ENCODE assay signal across 25 cellular contexts in genomic region chr2:219557320-219557719, GRCh38. TPM values are rescaled to one million over a fixed set of nuclear protein-coding genes. Genes with fewer than 3 reads are reported as not detected.
DNase-seq lines count a peak whose midpoint lies in the region; ATAC-seq, FAIRE-seq and TF ChIP-seq lines count a peak whose summit lies in the region.
"Had no signal": no experiment of that assay in that cellular context is flagged by ENCODE, and none has a peak within 500 bp of the region (broad histone marks: within the 10 kb centered on the region; RNA-seq: fewer than 3 reads in every experiment).

No MANE protein-coding gene starts in this region.

- H3K4me3 ChIP-seq in left ventricle myocardium inferior (no peak overlapping the region), right cardiac atrium (ENCODE audit: low read length) (no peak overlapping the region), kidney (ENCODE audit: low read length in 2 of 2) (no peak overlapping the region), osteoblast (ENCODE audit: insufficient read depth, low read length) (no peak overlapping the region), spleen (no peak overlapping the region)
- H3K4me3 ChIP-seq: A549, GM23338 had no signal

- TF ChIP-seq POLR2A in spleen (IDR thresholded peaks at IDR 0.05) = no peak

- H4K20me1 ChIP-seq in osteoblast (ENCODE audit: insufficient read depth, low read length) = peaks cover 2% of the 10 kb centered on the region

- H3K27ac ChIP-seq in left ventricle myocardium inferior (replicated peaks) (no peak overlapping the region), right cardiac atrium (ENCODE audit: low read length) (no peak overlapping the region), kidney (ENCODE audit: low read depth in 2 of 2, low read length in 2 of 2) (no peak overlapping the region), osteoblast (ENCODE audit: low read depth, low read length) (no peak overlapping the region), spleen (no peak overlapping the region)
- H3K27ac ChIP-seq: A549 had no signal

- peaks cover 24% of the 10 kb centered on the region for H3K36me3 ChIP-seq in left ventricle myocardium inferior
- H3K36me3 ChIP-seq in kidney (ENCODE audit: control insufficient read depth in 1 of 2, insufficient read depth in 2 of 2, low read length in 2 of 2) = no peaks in the 10 kb centered on the region
- no peaks in the 10 kb centered on the region for H3K36me3 ChIP-seq in osteoblast (ENCODE audit: insufficient read depth, low read length)
- H3K36me3 ChIP-seq in spleen = no peaks in the 10 kb centered on the region

- H2AFZ ChIP-seq in osteoblast (ENCODE audit: low read length) = no peak overlapping the region
- H2AFZ ChIP-seq: GM23338 had no signal

- TF ChIP-seq CTCF in left ventricle myocardium inferior (IDR thresholded peaks at IDR 0.05; ENCODE audit: borderline replicate concordance) (no peak), kidney (IDR thresholded peaks at IDR 0.05; ENCODE audit: borderline replicate concordance, extremely low read depth, insufficient read depth) (no peak), osteoblast (IDR thresholded peaks at IDR 0.05; ENCODE audit: extremely low read depth, low read depth, low read length) (no peak), spleen (IDR thresholded peaks at IDR 0.05 in 8 of 11, conservative IDR thresholded peaks at IDR 0.05 in 3 of 11) (no peak)

- H3K79me2 ChIP-seq in osteoblast (ENCODE audit: insufficient read depth, low read length) = no peaks in the 10 kb centered on the region

- ATAC-seq in Right ventricle myocardium inferior (no peak), right cardiac atrium (no peak), Right ventricle myocardium superior (ENCODE audit: poor library complexity) (no peak)
- ATAC-seq: A549, GM23338, HCT116 had no signal

- H3K4me2 ChIP-seq in osteoblast (ENCODE audit: insufficient read depth, low read length) = no peak overlapping the region
- H3K4me2 ChIP-seq: A549, GM23338 had no signal

- no peak overlapping the region for H3K9ac ChIP-seq in kidney (ENCODE audit: low read length in 2 of 2)

- H3K27me3 ChIP-seq in left ventricle myocardium inferior (ENCODE audit: low read depth) (peaks cover 23% of the 10 kb centered on the region), right cardiac atrium (ENCODE audit: control insufficient read depth, insufficient read depth) (no peaks in the 10 kb centered on the region), osteoblast (ENCODE audit: insufficient read depth, low read length) (peaks cover 2% of the 10 kb centered on the region), spleen (replicated peaks in 1 of 7) (peaks cover 0 to 62% (median 18%) of the 10 kb centered on the region in 7 donors)
- H3K27me3 ChIP-seq: BE2C had no signal

- WGBS in right cardiac atrium = 95% methylated on average over 21 of the region's 21 CpGs
- WGBS in spleen, 5 donors = 85 to 92% (median 90%) methylated on average over 17 to 21 of the region's 21 CpGs

- DNase-seq in Right ventricle myocardium inferior (ENCODE audit: missing footprints) = peak; percentile 34
- DNase-seq in left ventricle myocardium inferior = no peak
- DNase-seq in right cardiac atrium = peak in 2 of 3 donors; percentile 49 to 57
- no peak for DNase-seq in Right ventricle myocardium superior
- DNase-seq in kidney = peak; percentile 74
- peak; percentile 68 for DNase-seq in osteoblast (ENCODE audit: insufficient read length, low spot score, missing footprints)
- no peak for DNase-seq in T-helper 1 cell
- no peak for DNase-seq in spleen
- DNase-seq: 8988T, ACHN, AML-193, BE2C, C1 segment of cervical spinal cord, Calu3, COR-L47, DMS53, DMS79 treated with DMSO at 0.1 percent for 48 hours, GF-D8, H9 had no signal

- H3K9me3 ChIP-seq in left ventricle myocardium inferior (replicated peaks) (no peaks in the 10 kb centered on the region), right cardiac atrium (ENCODE audit: control insufficient read depth, low read length) (no peaks in the 10 kb centered on the region), kidney (ENCODE audit: control insufficient read depth in 1 of 2, low read length in 2 of 2) (no peaks in the 10 kb centered on the region), osteoblast (ENCODE audit: low read depth, low read length) (no peaks in the 10 kb centered on the region), spleen (no peaks in the 10 kb centered on the region)
- H3K9me3 ChIP-seq: A549, BE2C had no signal

- no peak for FAIRE-seq in kidney (lab: Jason Lieb, UNC)
- FAIRE-seq: A549, GM12891, GM18507 had no signal

- intact Hi-C loops in Right ventricle myocardium inferior (cut with DNase I) (no loop called here), left ventricle myocardium inferior (cut with micrococcal nuclease) (no loop called here), right cardiac atrium (cut with DNase I) (no loop called here), Right ventricle myocardium superior (cut with DNase I) (no loop called here), kidney (cut with DNase I) (no loop called here), spleen (cut with DNase I; ENCODE audit: low total_unique reads) (no loop called here)

- peaks cover 32% of the 10 kb centered on the region for H3K4me1 ChIP-seq in left ventricle myocardium inferior
- peaks cover 2% of the 10 kb centered on the region for H3K4me1 ChIP-seq in right cardiac atrium (ENCODE audit: control insufficient read depth, insufficient read depth, low read length)
- H3K4me1 ChIP-seq in kidney (ENCODE audit: control insufficient read depth in 1 of 2, insufficient read depth in 1 of 2, low read depth in 1 of 2, low read length in 2 of 2) = peaks cover 0 to 8% of the 10 kb centered on the region in 2 donors
- peaks cover 5% of the 10 kb centered on the region for H3K4me1 ChIP-seq in osteoblast (ENCODE audit: insufficient read depth, low read length)
- H3K4me1 ChIP-seq in spleen = peaks cover 5 to 17% (median 14%) of the 10 kb centered on the region in 6 donors

RNA-seq across cellular contexts. Expression of gene TMEM198, which starts 13.5 kb away (rescaled TPM):
- total RNA-seq in Right ventricle myocardium inferior (2.7 TPM), left ventricle myocardium inferior (2.5 TPM), right cardiac atrium (1 to 10 TPM; 1.8 to 3.4 (median 3.1) TPM), Right ventricle myocardium superior (2.6 TPM), kidney (4.5 TPM), osteoblast (1.1 and 1.5 TPM in 2 replicates), spleen (1 to 10 TPM in 5 of 7 donors, under 1 TPM in 2; 0.39 to 2.8 (median 1.1) TPM)
- polyA plus RNA-seq in right cardiac atrium (3.4 TPM), kidney (ENCODE audit: insufficient read depth, low read depth, low replicate concordance) (4.2 TPM), spleen (1 to 10 TPM; 1.1 to 2.1 (median 1.5) TPM)
- polyA plus RNA-seq: CD4-positive, alpha-beta memory T cell had no signal

RNA-seq across cellular contexts. Expression of gene CHPF, which starts 13.7 kb away (rescaled TPM):
- 92.2 TPM for total RNA-seq in Right ventricle myocardium inferior
- 104 TPM for total RNA-seq in left ventricle myocardium inferior
- total RNA-seq in right cardiac atrium = 100 to 1,000 TPM in 2 of 4 donors, 10 to 100 TPM in 2; 92.6 to 145 (median 101) TPM
- polyA plus RNA-seq in right cardiac atrium = 115 TPM
- 85.9 TPM for total RNA-seq in Right ventricle myocardium superior
- total RNA-seq in kidney = 59.5 TPM
- polyA plus RNA-seq in kidney (ENCODE audit: insufficient read depth, low read depth, low replicate concordance) = 57.3 TPM
- total RNA-seq in osteoblast = 192 and 221 TPM in 2 replicates
- total RNA-seq in spleen = 10 to 100 TPM in 6 of 7 donors, 1 to 10 TPM in 1; 8.9 to 26.2 (median 15.4) TPM
- 1 to 10 TPM; 2.8 to 8.9 (median 4.8) TPM for polyA plus RNA-seq in spleen

RNA-seq across cellular contexts. Expression of gene OBSL1, which starts 14.0 kb away (rescaled TPM):
- total RNA-seq in Right ventricle myocardium inferior (158 TPM), left ventricle myocardium inferior (208 TPM), right cardiac atrium (100 to 1,000 TPM; 263 to 321 (median 294) TPM), Right ventricle myocardium superior (165 TPM), kidney (123 TPM), osteoblast (60.4 and 65.9 TPM in 2 replicates), spleen (10 to 100 TPM; 26.7 to 51.6 (median 31.1) TPM)
- polyA plus RNA-seq in right cardiac atrium (179 TPM), kidney (ENCODE audit: insufficient read depth, low read depth, low replicate concordance) (89.5 TPM), spleen (10 to 100 TPM; 15.9 to 32.0 (median 27.6) TPM)
- polyA plus RNA-seq: CD4-positive, alpha-beta memory T cell had no signal

RNA-seq across cellular contexts. Expression of gene INHA, which starts 14.8 kb away (rescaled TPM):
- 1.9 TPM for total RNA-seq in Right ventricle myocardium inferior
- 2.4 TPM for total RNA-seq in left ventricle myocardium inferior
- total RNA-seq in right cardiac atrium = 10 to 100 TPM; 16.7 to 47.6 (median 28.1) TPM
- 28.7 TPM for polyA plus RNA-seq in right cardiac atrium
- 2.6 TPM for total RNA-seq in Right ventricle myocardium superior
- total RNA-seq in kidney = 1.2 TPM
- polyA plus RNA-seq in kidney (ENCODE audit: insufficient read depth, low read depth, low replicate concordance) = 2.5 TPM
- under 0.01 and 0.29 TPM in 2 replicates for total RNA-seq in osteoblast
- total RNA-seq in spleen = under 1 TPM in 1 of 7 donors, not detected in 6; 0.46 TPM
- polyA plus RNA-seq in spleen = under 1 TPM; 0.08 to 0.46 (median 0.16) TPM
- total RNA-seq: CD4-positive, alpha-beta memory T cell had no signal
- polyA plus RNA-seq: CD4-positive, alpha-beta memory T cell had no signal

RNA-seq across cellular contexts. Expression of gene STK11IP, which starts 40.3 kb away (rescaled TPM):
- total RNA-seq in Right ventricle myocardium inferior = 13.9 TPM
- 15.9 TPM for total RNA-seq in left ventricle myocardium inferior
- 10 to 100 TPM; 12.1 to 19.0 (median 15.1) TPM for total RNA-seq in right cardiac atrium
- 13.4 TPM for polyA plus RNA-seq in right cardiac atrium
- total RNA-seq in Right ventricle myocardium superior = 15.6 TPM
- total RNA-seq in kidney = 33.7 TPM
- polyA plus RNA-seq in kidney (ENCODE audit: insufficient read depth, low read depth, low replicate concordance) = 12.5 TPM
- 19.4 and 22.1 TPM in 2 replicates for total RNA-seq in osteoblast
- total RNA-seq in spleen = 10 to 100 TPM; 25.8 to 57.0 (median 35.9) TPM
- polyA plus RNA-seq in spleen = 10 to 100 TPM; 15.8 to 40.8 (median 40.3) TPM

Comparison
In these comparisons a context has a peak if more than half of its experiments do, and no peak if none do; other contexts are left out.
1. DNase-seq: peak in Right ventricle myocardium inferior (single experiment), right cardiac atrium (2 of 3), kidney (single experiment) and osteoblast (single experiment); none in left ventricle myocardium inferior (single experiment), Right ventricle myocardium superior (single experiment), T-helper 1 cell (0 of 5) and spleen (single experiment).